1 cellular context compared by ENCODE assay signal in genomic region chr13:27353166-27353583, GRCh38.
TF ChIP-seq lines count a peak whose summit lies in the region.

No MANE protein-coding gene starts in this region.

TF ChIP-seq in GM12878, 131 proteins besides CTCF, POLR2A, EP300 and RAD21 (continued from another document and continues in another):
- TF ChIP-seq CEBPZ (IDR thresholded peaks at IDR 0.05; ENCODE audit: low read depth, low read length), result no peak
- TF ChIP-seq BACH1 (IDR thresholded peaks at IDR 0.05; ENCODE audit: borderline replicate concordance), result peak; percentile 39; the same call in 1 of the 2 replicates
- no peak for TF ChIP-seq CBX5 (IDR thresholded peaks at IDR 0.05; ENCODE audit: low read depth)
- TF ChIP-seq NR2C2 (IDR thresholded peaks at IDR 0.05; ENCODE audit: borderline replicate concordance, control insufficient read depth, insufficient read length, low read depth), result no peak
- no peak for TF ChIP-seq PAX8 (IDR thresholded peaks at IDR 0.05)
- TF ChIP-seq MTA2 (IDR thresholded peaks at IDR 0.05; ENCODE audit: low read depth), result peak; percentile 39; the same call in 1 of the 2 replicates
- TF ChIP-seq SPI1 (IDR thresholded peaks at IDR 0.05; ENCODE audit: borderline replicate concordance, insufficient read depth, low read depth, low read length), result peak; percentile 77
- no peak for TF ChIP-seq E2F8 (IDR thresholded peaks at IDR 0.05; ENCODE audit: low read depth, partially characterized antibody)
- TF ChIP-seq ZNF592 (IDR thresholded peaks at IDR 0.05), result no peak
- TF ChIP-seq CBFB (IDR thresholded peaks at IDR 0.05; ENCODE audit: low read depth), result no peak
- peak; percentile 35; the same call in 1 of the 2 replicates for TF ChIP-seq NFIC (IDR thresholded peaks at IDR 0.05; ENCODE audit: low read depth, low read length)
- TF ChIP-seq ZNF274 (IDR thresholded peaks at IDR 0.05; ENCODE audit: insufficient read depth, insufficient read length), result no peak
- TF ChIP-seq PBX3 (IDR thresholded peaks at IDR 0.05; ENCODE audit: insufficient replicate concordance, low read depth, low read length), result no peak
- TF ChIP-seq DPF2 (IDR thresholded peaks at IDR 0.05), result peak; percentile 36; the same call in 1 of the 2 replicates
- no peak for TF ChIP-seq SMAD1 (IDR thresholded peaks at IDR 0.05; ENCODE audit: low read depth, partially characterized antibody)
- TF ChIP-seq TARDBP (IDR thresholded peaks at IDR 0.05; ENCODE audit: borderline replicate concordance), result no peak
- no peak for TF ChIP-seq HCFC1 (IDR thresholded peaks at IDR 0.05; ENCODE audit: low read length)
- peak; percentile 61; the same call in 1 of the 2 replicates for TF ChIP-seq ATF2 (IDR thresholded peaks at IDR 0.05; ENCODE audit: low read length)
- no peak for TF ChIP-seq USF1 (IDR thresholded peaks at IDR 0.05; ENCODE audit: borderline replicate concordance, extremely low read length, insufficient read depth, low read depth, low read length)
- 0 out of 2 replicates have a peak, but pooled peaks have one; percentile 29 for TF ChIP-seq STAT3 (IDR thresholded peaks at IDR 0.05; ENCODE audit: low read depth, low read length)
- TF ChIP-seq NR2C1 (IDR thresholded peaks at IDR 0.05), result no peak
- TF ChIP-seq ZBTB11 (CRISPR knock-in tag; IDR thresholded peaks at IDR 0.05), result no peak
- TF ChIP-seq ELK1 (IDR thresholded peaks at IDR 0.05; ENCODE audit: low read depth, low read length), result no peak
- TF ChIP-seq STAT1 (conservative IDR thresholded peaks at IDR 0.05), result no peak
- no peak for TF ChIP-seq NFXL1 (IDR thresholded peaks at IDR 0.05; ENCODE audit: borderline replicate concordance)
- TF ChIP-seq SMC3 (IDR thresholded peaks at IDR 0.05; ENCODE audit: borderline replicate concordance, low read length), result peak; percentile 19; the same call in 1 of the 2 replicates
- 0 out of 2 replicates have a peak, but pooled peaks have one; percentile 17 for TF ChIP-seq JUND (IDR thresholded peaks at IDR 0.05; ENCODE audit: low read depth, low read length)
- no peak for TF ChIP-seq TCF3 (IDR thresholded peaks at IDR 0.05; ENCODE audit: borderline replicate concordance, insufficient read depth, low read depth, low read length)
- peak in 1 of 2 experiments; percentile 35; a peak in 1 of 4 replicates for TF ChIP-seq ETV6 (conservative IDR thresholded peaks at IDR 0.05 in 1 of 2, IDR thresholded peaks at IDR 0.05 in 1 of 2; ENCODE audit: borderline replicate concordance in 1 of 2, low read depth in 1 of 2)
- TF ChIP-seq EED (IDR thresholded peaks at IDR 0.05; ENCODE audit: low read depth), result no peak
- TF ChIP-seq SP1 (IDR thresholded peaks at IDR 0.05; ENCODE audit: low read depth, low read length), result no peak
- no peak for TF ChIP-seq CBX3 (IDR thresholded peaks at IDR 0.05; ENCODE audit: borderline replicate concordance, low read depth)
- no peak for TF ChIP-seq HDAC2 (IDR thresholded peaks at IDR 0.05)
- no peak for TF ChIP-seq HSF1 (IDR thresholded peaks at IDR 0.05; ENCODE audit: low read depth, low read length)
- TF ChIP-seq WRNIP1 (IDR thresholded peaks at IDR 0.05; ENCODE audit: borderline replicate concordance, low read depth, low read length), result no peak
- TF ChIP-seq E2F4 (IDR thresholded peaks at IDR 0.05; ENCODE audit: low read depth, low read length), result no peak
- no peak for TF ChIP-seq ZNF384 (IDR thresholded peaks at IDR 0.05; ENCODE audit: borderline replicate concordance, low read depth, low read length)
